In the genomic region with DNA sequence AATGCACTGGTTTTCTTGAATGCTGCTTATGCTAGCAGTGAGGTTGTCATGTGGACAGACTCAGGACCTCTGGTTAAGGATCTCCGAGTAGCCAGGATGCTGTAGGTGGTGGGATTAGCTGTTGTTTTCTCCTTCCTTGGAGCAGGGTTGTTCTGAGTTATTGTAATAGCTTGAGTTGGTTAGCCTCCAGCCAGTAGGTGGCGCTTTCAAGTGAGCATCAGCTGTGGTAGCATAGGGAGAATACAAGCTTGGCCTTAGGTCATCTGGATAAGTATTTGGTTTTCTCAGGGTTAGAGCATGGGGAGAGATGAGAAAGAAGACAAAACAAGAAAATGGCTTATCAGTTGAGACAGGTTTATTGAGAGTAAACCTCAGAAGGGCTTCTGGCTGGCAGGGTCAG, we compare ENCODE assay signal across 1 cellular context.
A peak's percentile ranks its signal among the peaks of the same experiment; 100 is the strongest.
TF ChIP-seq lines count a peak whose summit lies in the region.

No MANE protein-coding gene starts in this region.

TF ChIP-seq in HepG2, 621 proteins besides CTCF, POLR2A, EP300 and RAD21:
- TF ChIP-seq, protein P1, sequence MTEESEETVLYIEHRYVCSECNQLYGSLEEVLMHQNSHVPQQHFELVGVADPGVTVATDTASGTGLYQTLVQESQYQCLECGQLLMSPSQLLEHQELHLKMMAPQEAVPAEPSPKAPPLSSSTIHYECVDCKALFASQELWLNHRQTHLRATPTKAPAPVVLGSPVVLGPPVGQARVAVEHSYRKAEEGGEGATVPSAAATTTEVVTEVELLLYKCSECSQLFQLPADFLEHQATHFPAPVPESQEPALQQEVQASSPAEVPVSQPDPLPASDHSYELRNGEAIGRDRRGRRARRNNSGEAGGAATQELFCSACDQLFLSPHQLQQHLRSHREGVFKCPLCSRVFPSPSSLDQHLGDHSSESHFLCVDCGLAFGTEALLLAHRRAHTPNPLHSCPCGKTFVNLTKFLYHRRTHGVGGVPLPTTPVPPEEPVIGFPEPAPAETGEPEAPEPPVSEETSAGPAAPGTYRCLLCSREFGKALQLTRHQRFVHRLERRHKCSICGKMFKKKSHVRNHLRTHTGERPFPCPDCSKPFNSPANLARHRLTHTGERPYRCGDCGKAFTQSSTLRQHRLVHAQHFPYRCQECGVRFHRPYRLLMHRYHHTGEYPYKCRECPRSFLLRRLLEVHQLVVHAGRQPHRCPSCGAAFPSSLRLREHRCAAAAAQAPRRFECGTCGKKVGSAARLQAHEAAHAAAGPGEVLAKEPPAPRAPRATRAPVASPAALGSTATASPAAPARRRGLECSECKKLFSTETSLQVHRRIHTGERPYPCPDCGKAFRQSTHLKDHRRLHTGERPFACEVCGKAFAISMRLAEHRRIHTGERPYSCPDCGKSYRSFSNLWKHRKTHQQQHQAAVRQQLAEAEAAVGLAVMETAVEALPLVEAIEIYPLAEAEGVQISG (CRISPR knock-in tag; IDR thresholded peaks at IDR 0.05): peak; percentile 96
- TF ChIP-seq NR2F6 (IDR thresholded peaks at IDR 0.05): no peak
- TF ChIP-seq NR2F6 (CRISPR knock-in tag; IDR thresholded peaks at IDR 0.05): 0 out of 2 replicates have a peak, but pooled peaks have one; percentile 17
- no peak for TF ChIP-seq CBX5 (CRISPR knock-in tag; IDR thresholded peaks at IDR 0.05; ENCODE audit: borderline replicate concordance)
- no peak for TF ChIP-seq GABPA (IDR thresholded peaks at IDR 0.05; ENCODE audit: low read depth, low read length)
- TF ChIP-seq GABPA (CRISPR knock-in tag; IDR thresholded peaks at IDR 0.05; ENCODE audit: low read depth): no peak
- TF ChIP-seq ZNF749 (CRISPR knock-in tag; IDR thresholded peaks at IDR 0.05; ENCODE audit: borderline replicate concordance): no peak
- TF ChIP-seq ZNF562 (CRISPR knock-in tag; IDR thresholded peaks at IDR 0.05; ENCODE audit: borderline replicate concordance): 0 out of 2 replicates have a peak, but pooled peaks have one; percentile 24
- TF ChIP-seq, protein P2, sequence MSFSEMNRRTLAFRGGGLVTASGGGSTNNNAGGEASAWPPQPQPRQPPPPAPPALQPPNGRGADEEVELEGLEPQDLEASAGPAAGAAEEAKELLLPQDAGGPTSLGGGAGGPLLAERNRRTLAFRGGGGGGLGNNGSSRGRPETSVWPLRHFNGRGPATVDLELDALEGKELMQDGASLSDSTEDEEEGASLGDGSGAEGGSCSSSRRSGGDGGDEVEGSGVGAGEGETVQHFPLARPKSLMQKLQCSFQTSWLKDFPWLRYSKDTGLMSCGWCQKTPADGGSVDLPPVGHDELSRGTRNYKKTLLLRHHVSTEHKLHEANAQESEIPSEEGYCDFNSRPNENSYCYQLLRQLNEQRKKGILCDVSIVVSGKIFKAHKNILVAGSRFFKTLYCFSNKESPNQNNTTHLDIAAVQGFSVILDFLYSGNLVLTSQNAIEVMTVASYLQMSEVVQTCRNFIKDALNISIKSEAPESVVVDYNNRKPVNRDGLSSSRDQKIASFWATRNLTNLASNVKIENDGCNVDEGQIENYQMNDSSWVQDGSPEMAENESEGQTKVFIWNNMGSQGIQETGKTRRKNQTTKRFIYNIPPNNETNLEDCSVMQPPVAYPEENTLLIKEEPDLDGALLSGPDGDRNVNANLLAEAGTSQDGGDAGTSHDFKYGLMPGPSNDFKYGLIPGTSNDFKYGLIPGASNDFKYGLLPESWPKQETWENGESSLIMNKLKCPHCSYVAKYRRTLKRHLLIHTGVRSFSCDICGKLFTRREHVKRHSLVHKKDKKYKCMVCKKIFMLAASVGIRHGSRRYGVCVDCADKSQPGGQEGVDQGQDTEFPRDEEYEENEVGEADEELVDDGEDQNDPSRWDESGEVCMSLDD (CRISPR knock-in tag; IDR thresholded peaks at IDR 0.05; ENCODE audit: borderline replicate concordance): no peak
- 0 out of 2 replicates have a peak, but pooled peaks have one; percentile 17 for TF ChIP-seq ZNF354B (CRISPR knock-in tag; IDR thresholded peaks at IDR 0.05)
- 0 out of 2 replicates have a peak, but pooled peaks have one; percentile 39 for TF ChIP-seq WIZ (CRISPR knock-in tag; IDR thresholded peaks at IDR 0.05)
- peak; percentile 45; the same call in 1 of the 2 replicates for TF ChIP-seq SMC3 (IDR thresholded peaks at IDR 0.05; ENCODE audit: low read length)
- TF ChIP-seq STAG1 (CRISPR knock-in tag; IDR thresholded peaks at IDR 0.05): peak; percentile 52
- TF ChIP-seq, protein P3, sequence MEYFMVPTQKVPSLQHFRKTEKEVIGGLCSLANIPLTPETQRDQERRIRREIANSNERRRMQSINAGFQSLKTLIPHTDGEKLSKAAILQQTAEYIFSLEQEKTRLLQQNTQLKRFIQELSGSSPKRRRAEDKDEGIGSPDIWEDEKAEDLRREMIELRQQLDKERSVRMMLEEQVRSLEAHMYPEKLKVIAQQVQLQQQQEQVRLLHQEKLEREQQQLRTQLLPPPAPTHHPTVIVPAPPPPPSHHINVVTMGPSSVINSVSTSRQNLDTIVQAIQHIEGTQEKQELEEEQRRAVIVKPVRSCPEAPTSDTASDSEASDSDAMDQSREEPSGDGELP (IDR thresholded peaks at IDR 0.05; ENCODE audit: borderline replicate concordance, low read depth): peak; percentile 75; the same call in 1 of the 2 replicates
- TF ChIP-seq IRF2 (CRISPR knock-in tag; IDR thresholded peaks at IDR 0.05): no peak
- TF ChIP-seq, protein P4, sequence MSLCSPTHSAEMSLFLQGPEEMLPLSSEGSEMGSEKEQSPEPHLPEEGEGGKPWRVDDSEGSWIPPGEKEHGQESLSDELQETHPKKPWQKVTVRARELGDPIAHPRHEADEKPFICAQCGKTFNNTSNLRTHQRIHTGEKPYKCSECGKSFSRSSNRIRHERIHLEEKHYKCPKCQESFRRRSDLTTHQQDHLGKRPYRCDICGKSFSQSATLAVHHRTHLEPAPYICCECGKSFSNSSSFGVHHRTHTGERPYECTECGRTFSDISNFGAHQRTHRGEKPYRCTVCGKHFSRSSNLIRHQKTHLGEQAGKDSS (CRISPR knock-in tag; IDR thresholded peaks at IDR 0.05; ENCODE audit: borderline replicate concordance, low read depth): 0 out of 2 replicates have a peak, but pooled peaks have one; percentile 35
- 0 out of 2 replicates have a peak, but pooled peaks have one; percentile 48 for TF ChIP-seq ZMYM4 (CRISPR knock-in tag; IDR thresholded peaks at IDR 0.05)
- TF ChIP-seq ZNF230 (CRISPR knock-in tag; IDR thresholded peaks at IDR 0.05): 0 out of 2 replicates have a peak, but pooled peaks have one; percentile 16
- no peak for TF ChIP-seq KLF16 (CRISPR knock-in tag; IDR thresholded peaks at IDR 0.05)
- no peak for TF ChIP-seq PRPF4 (IDR thresholded peaks at IDR 0.05; ENCODE audit: low read depth, low read length, poor library complexity, severe bottlenecking)
- no peak for TF ChIP-seq ZNF75D (CRISPR knock-in tag; IDR thresholded peaks at IDR 0.05; ENCODE audit: borderline replicate concordance)
